Comparison of ENCODE assay signal across 31 cellular contexts in the genomic region with DNA sequence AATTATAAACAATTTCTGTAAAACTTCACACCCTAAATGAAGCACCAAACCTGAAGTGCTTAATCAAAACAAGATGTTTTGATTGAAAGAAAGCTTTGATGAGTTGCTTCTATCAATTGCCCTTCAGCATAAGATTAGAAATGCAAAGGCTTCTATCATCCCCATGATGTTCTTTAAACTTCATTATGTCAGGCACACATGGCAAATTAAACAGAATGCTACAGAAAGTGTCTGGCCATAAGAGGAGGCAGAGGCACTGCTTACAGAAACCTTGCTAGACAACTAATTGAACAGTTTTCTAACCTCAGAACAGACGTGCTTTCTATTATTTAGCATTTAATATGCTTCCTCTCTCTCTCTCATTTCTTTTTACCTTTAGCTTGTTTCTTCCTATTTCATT.
"Had no signal": no experiment of that assay in that cellular context is flagged by ENCODE, and none has a peak within 500 bp of the region (broad histone marks: within the 10 kb centered on the region; RNA-seq: fewer than 3 reads in every experiment).

No MANE protein-coding gene starts in this region.

- H3K4me1 ChIP-seq: adrenal gland, body of pancreas had no signal

- DNase-seq: activated B cell treated with CpG ODN at 0.5 μM for 24 hours; activated CD4-positive, alpha-beta memory T cell treated with anti-CD3 and anti-CD28 coated beads for 36 hours; activated CD4-positive, alpha-beta T cell treated with anti-CD3 and anti-CD28 coated beads for 4 hours; activated CD4-positive, alpha-beta T cell treated with anti-CD3 and anti-CD28 coated beads, Interleukin-2, amount 10 ng/mL, durations not matched to agents 24 days and 14 days; activated CD4-positive, alpha-beta T cell treated with anti-CD3 and anti-CD28 coated beads, Interleukin-2, amount 50 U/mL, for 1 hour; activated CD4-positive, alpha-beta T cell treated with anti-CD3 and anti-CD28 coated beads, Interleukin-2, amount 50 U/mL, for 4 hours; activated CD4-positive, CD25-positive, alpha-beta regulatory T cell treated with anti-CD3 and anti-CD28 coated beads, Interleukin-2, amount 50 U/mL, for 72 hours; activated CD8-positive, alpha-beta memory T cell treated with anti-CD3 and anti-CD28 coated beads, Interleukin-2, amount 50 U/mL, for 4 hours; activated CD8-positive, alpha-beta T cell treated with anti-CD3 and anti-CD28 coated beads for 36 hours; activated effector memory CD4-positive, alpha-beta T cell treated with anti-CD3 and anti-CD28 coated beads, Interleukin-2, amount 50 U/mL, for 16 hours; activated gamma-delta T cell treated with Interleukin-2 at 50 U/mL for 16 hours; activated naive CD4-positive, alpha-beta T cell; activated naive CD4-positive, alpha-beta T cell treated with anti-CD3 and anti-CD28 coated beads for 36 hours; activated naive CD4-positive, alpha-beta T cell treated with anti-CD3 and anti-CD28 coated beads, Interleukin-2, amount 50 U/mL, for 16 hours; activated naive CD8-positive, alpha-beta T cell treated with anti-CD3 and anti-CD28 coated beads for 36 hours; activated T-cell treated with anti-CD3 and anti-CD28 coated beads for 4 hours; activated T-cell treated with anti-CD3 and anti-CD28 coated beads, Interleukin-2, amount 50 U/mL, for 1 hour; activated T-cell treated with anti-CD3 and anti-CD28 coated beads, Interleukin-2, amount 50 U/mL, for 4 hours; activated T-cell treated with anti-CD3 and anti-CD28 coated beads, Interleukin-2, amount 50 U/mL, for 72 hours; adrenal gland; amniotic stem cell; aorta; body of pancreas; cerebellar nuclear complex; T-cell; T-helper 17 cell; T-helper 9 cell had no signal

- ATAC-seq: activated CD8-positive, alpha-beta T cell treated with anti-CD3 and anti-CD28 coated beads for 36 hours; activated naive CD4-positive, alpha-beta T cell treated with anti-CD3 and anti-CD28 coated beads, Interleukin-2, amount 50 U/mL, for 72 hours; activated T-cell treated with anti-CD3 and anti-CD28 coated beads, Interleukin-2, amount 50 U/mL, for 4 hours; activated T-cell treated with anti-CD3 and anti-CD28 coated beads, Interleukin-2, amount 50 U/mL, for 72 hours; activated T-helper 17 cell treated with anti-CD3 and anti-CD28 coated beads, Interleukin-2, amount 50 U/mL, for 72 hours; body of pancreas; T-cell; T-helper 17 cell had no signal

- H3K36me3 ChIP-seq: adrenal gland, cardiac muscle cell had no signal

- H3K4me3 ChIP-seq: adrenal gland, body of pancreas, cardiac muscle cell had no signal

- H3K27ac ChIP-seq: adrenal gland, body of pancreas, cardiac muscle cell, VCaP had no signal

- H3K9me3 ChIP-seq: adrenal gland, body of pancreas had no signal

- H3K27me3 ChIP-seq: adrenal gland, body of pancreas, cardiac muscle cell had no signal
